35 cellular contexts compared by ENCODE assay signal in genomic region chr2:77336013-77336412, GRCh38.
"Had no signal": no experiment of that assay in that cellular context is flagged by ENCODE, and none has a peak within 500 bp of the region (broad histone marks: within the 10 kb centered on the region; RNA-seq: fewer than 3 reads in every experiment).

No MANE protein-coding gene starts in this region.

- H3K27me3 ChIP-seq: MG63 had no signal

- H3K36me3 ChIP-seq: MG63 had no signal

- H3K4me3 ChIP-seq: MG63 had no signal

- H3K9me3 ChIP-seq: MG63 had no signal

- DNase-seq: Karpas-422, Kasumi-1, MG63, MM.1S, MV-4-11, NCI-H1048, NCI-H1092, NCI-H1092 treated with DMSO at 0.1 percent for 48 hours, NCI-H1105, NCI-H1105 treated with DMSO at 0.1 percent for 48 hours, NCI-H1417, NCI-H1417 treated with DMSO at 0.1 percent for 48 hours, NCI-H1436, NCI-H1436 treated with DMSO at 0.1 percent for 48 hours, NCI-H146, NCI-H1694, NCI-H1694 treated with DMSO at 0.1 percent for 48 hours, NCI-H187, NCI-H187 treated with DMSO at 0.1 percent for 48 hours, NCI-H1930, NCI-H2029, NCI-H2029 treated with DMSO at 0.1 percent for 48 hours, NCI-H2081, NCI-H2081 treated with DMSO at 0.1 percent for 48 hours, NCI-H2107, NCI-H2171, NCI-H2171 treated with DMSO at 0.1 percent for 48 hours, NCI-H2227 treated with DMSO at 0.1 percent for 48 hours, NCI-H226, NCI-H345, NCI-H446, NCI-H446 treated with DMSO at 0.1 percent for 48 hours, NCI-H510A, NCI-H510A treated with DMSO at 0.1 percent for 48 hours, NCI-H524 had no signal
